ENCODE assay signal across 1 cellular context in the genomic region with DNA sequence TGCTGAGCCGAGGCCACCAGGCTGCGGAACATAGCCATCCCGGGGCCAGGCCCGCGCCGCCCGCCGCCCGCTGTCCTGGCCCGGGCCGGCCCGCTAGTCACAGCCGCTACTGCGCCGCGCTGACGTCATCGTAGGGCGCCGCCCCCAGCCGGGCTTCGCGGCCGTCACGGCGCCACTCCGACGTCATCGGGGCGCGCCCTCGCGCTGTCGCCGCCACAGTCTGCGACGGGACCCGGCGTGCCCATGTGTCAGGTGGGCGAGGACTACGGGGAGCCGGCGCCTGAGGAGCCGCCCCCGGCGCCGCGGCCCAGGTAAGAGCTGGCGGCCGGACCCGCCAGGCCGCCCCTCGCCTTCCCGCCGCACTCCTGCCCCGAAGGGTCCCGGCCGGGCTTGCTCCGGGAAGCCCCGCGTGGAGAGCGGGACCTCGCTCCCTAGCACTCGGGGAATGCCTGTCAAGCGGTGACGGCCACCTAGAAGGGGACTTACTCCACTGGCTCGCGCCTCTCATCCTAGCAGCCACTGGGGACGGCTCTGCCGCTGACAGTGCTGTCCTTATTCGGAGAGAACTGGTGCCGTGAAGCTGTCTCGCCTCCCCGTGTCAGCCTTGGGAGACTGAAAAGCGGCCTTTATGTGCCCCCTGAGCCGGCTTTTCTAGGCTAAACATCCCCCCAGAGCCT.
TF ChIP-seq lines count a peak whose summit lies in the region.

A gene (plus strand): TSS at position 216 of the 677 bp plus-strand sequence. CDS start 28 bp downstream, at position 244.
A gene with protein sequence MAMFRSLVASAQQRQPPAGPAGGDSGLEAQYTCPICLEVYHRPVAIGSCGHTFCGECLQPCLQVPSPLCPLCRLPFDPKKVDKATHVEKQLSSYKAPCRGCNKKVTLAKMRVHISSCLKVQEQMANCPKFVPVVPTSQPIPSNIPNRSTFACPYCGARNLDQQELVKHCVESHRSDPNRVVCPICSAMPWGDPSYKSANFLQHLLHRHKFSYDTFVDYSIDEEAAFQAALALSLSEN (minus strand): TSS at position 121 of the 677 bp plus-strand sequence. CDS start 83 bp downstream, at position 38.

TF ChIP-seq in HepG2, 621 proteins besides CTCF, POLR2A, EP300 and RAD21 (continued from another document and continues in another):
- TF ChIP-seq ELF4 (CRISPR knock-in tag; IDR thresholded peaks at IDR 0.05; ENCODE audit: borderline replicate concordance), result no peak
- TF ChIP-seq MXI1 (IDR thresholded peaks at IDR 0.05; ENCODE audit: borderline replicate concordance, low read depth, low read length), result peak; percentile 100
- TF ChIP-seq, protein P1, sequence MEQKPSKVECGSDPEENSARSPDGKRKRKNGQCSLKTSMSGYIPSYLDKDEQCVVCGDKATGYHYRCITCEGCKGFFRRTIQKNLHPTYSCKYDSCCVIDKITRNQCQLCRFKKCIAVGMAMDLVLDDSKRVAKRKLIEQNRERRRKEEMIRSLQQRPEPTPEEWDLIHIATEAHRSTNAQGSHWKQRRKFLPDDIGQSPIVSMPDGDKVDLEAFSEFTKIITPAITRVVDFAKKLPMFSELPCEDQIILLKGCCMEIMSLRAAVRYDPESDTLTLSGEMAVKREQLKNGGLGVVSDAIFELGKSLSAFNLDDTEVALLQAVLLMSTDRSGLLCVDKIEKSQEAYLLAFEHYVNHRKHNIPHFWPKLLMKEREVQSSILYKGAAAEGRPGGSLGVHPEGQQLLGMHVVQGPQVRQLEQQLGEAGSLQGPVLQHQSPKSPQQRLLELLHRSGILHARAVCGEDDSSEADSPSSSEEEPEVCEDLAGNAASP (CRISPR knock-in tag; IDR thresholded peaks at IDR 0.05; ENCODE audit: borderline replicate concordance), result no peak
- no peak for TF ChIP-seq ZBTB8A (CRISPR knock-in tag; IDR thresholded peaks at IDR 0.05; ENCODE audit: borderline replicate concordance, low read depth)
- TF ChIP-seq BORCS8-MEF2B (CRISPR knock-in tag; IDR thresholded peaks at IDR 0.05), result peak; percentile 76
- 0 out of 2 replicates have a peak, but pooled peaks have one; percentile 60 for TF ChIP-seq ZNF441 (CRISPR knock-in tag; IDR thresholded peaks at IDR 0.05; ENCODE audit: borderline replicate concordance)
- TF ChIP-seq, protein P2, sequence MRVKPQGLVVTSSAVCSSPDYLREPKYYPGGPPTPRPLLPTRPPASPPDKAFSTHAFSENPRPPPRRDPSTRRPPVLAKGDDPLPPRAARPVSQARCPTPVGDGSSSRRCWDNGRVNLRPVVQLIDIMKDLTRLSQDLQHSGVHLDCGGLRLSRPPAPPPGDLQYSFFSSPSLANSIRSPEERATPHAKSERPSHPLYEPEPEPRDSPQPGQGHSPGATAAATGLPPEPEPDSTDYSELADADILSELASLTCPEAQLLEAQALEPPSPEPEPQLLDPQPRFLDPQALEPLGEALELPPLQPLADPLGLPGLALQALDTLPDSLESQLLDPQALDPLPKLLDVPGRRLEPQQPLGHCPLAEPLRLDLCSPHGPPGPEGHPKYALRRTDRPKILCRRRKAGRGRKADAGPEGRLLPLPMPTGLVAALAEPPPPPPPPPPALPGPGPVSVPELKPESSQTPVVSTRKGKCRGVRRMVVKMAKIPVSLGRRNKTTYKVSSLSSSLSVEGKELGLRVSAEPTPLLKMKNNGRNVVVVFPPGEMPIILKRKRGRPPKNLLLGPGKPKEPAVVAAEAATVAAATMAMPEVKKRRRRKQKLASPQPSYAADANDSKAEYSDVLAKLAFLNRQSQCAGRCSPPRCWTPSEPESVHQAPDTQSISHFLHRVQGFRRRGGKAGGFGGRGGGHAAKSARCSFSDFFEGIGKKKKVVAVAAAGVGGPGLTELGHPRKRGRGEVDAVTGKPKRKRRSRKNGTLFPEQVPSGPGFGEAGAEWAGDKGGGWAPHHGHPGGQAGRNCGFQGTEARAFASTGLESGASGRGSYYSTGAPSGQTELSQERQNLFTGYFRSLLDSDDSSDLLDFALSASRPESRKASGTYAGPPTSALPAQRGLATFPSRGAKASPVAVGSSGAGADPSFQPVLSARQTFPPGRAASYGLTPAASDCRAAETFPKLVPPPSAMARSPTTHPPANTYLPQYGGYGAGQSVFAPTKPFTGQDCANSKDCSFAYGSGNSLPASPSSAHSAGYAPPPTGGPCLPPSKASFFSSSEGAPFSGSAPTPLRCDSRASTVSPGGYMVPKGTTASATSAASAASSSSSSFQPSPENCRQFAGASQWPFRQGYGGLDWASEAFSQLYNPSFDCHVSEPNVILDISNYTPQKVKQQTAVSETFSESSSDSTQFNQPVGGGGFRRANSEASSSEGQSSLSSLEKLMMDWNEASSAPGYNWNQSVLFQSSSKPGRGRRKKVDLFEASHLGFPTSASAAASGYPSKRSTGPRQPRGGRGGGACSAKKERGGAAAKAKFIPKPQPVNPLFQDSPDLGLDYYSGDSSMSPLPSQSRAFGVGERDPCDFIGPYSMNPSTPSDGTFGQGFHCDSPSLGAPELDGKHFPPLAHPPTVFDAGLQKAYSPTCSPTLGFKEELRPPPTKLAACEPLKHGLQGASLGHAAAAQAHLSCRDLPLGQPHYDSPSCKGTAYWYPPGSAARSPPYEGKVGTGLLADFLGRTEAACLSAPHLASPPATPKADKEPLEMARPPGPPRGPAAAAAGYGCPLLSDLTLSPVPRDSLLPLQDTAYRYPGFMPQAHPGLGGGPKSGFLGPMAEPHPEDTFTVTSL (CRISPR knock-in tag; IDR thresholded peaks at IDR 0.05; ENCODE audit: borderline replicate concordance), result no peak
- peak; percentile 57; the same call in 1 of the 2 replicates for TF ChIP-seq AHR (CRISPR knock-in tag; IDR thresholded peaks at IDR 0.05)
- TF ChIP-seq ZNF337 (CRISPR knock-in tag; IDR thresholded peaks at IDR 0.05; ENCODE audit: borderline replicate concordance, low read depth), result peak; percentile 84; the same call in 1 of the 2 replicates
- no peak for TF ChIP-seq JUNB (CRISPR knock-in tag; IDR thresholded peaks at IDR 0.05; ENCODE audit: borderline replicate concordance)
- TF ChIP-seq ZNF766 (CRISPR knock-in tag; IDR thresholded peaks at IDR 0.05; ENCODE audit: borderline replicate concordance), result peak; percentile 90
- no peak for TF ChIP-seq RBM39 (IDR thresholded peaks at IDR 0.05; ENCODE audit: low read depth, low read length, poor library complexity, severe bottlenecking)
- no peak for TF ChIP-seq HOXA9 (CRISPR knock-in tag; IDR thresholded peaks at IDR 0.05; ENCODE audit: borderline replicate concordance)
- TF ChIP-seq NBN (conservative IDR thresholded peaks at IDR 0.05), result no peak
- TF ChIP-seq KDM5A (IDR thresholded peaks at IDR 0.05; ENCODE audit: borderline replicate concordance, low read length), result peak; percentile 98
- TF ChIP-seq SATB2 (CRISPR knock-in tag; IDR thresholded peaks at IDR 0.05), result no peak
- TF ChIP-seq, protein P3, sequence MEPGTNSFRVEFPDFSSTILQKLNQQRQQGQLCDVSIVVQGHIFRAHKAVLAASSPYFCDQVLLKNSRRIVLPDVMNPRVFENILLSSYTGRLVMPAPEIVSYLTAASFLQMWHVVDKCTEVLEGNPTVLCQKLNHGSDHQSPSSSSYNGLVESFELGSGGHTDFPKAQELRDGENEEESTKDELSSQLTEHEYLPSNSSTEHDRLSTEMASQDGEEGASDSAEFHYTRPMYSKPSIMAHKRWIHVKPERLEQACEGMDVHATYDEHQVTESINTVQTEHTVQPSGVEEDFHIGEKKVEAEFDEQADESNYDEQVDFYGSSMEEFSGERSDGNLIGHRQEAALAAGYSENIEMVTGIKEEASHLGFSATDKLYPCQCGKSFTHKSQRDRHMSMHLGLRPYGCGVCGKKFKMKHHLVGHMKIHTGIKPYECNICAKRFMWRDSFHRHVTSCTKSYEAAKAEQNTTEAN (CRISPR knock-in tag; conservative IDR thresholded peaks at IDR 0.05), result peak; percentile 51; the same call in 1 of the 2 replicates
- TF ChIP-seq ZFP90 (CRISPR knock-in tag; IDR thresholded peaks at IDR 0.05; ENCODE audit: borderline replicate concordance), result peak; percentile 58; the same call in 1 of the 2 replicates
- TF ChIP-seq, protein P4, sequence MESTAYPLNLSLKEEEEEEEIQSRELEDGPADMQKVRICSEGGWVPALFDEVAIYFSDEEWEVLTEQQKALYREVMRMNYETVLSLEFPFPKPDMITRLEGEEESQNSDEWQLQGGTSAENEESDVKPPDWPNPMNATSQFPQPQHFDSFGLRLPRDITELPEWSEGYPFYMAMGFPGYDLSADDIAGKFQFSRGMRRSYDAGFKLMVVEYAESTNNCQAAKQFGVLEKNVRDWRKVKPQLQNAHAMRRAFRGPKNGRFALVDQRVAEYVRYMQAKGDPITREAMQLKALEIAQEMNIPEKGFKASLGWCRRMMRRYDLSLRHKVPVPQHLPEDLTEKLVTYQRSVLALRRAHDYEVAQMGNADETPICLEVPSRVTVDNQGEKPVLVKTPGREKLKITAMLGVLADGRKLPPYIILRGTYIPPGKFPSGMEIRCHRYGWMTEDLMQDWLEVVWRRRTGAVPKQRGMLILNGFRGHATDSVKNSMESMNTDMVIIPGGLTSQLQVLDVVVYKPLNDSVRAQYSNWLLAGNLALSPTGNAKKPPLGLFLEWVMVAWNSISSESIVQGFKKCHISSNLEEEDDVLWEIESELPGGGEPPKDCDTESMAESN (CRISPR knock-in tag; conservative IDR thresholded peaks at IDR 0.05), result peak; percentile 95
- TF ChIP-seq TRIM24 (CRISPR knock-in tag; IDR thresholded peaks at IDR 0.05), result no peak
- no peak; the same call in 1 of the 2 replicates for TF ChIP-seq THYN1 (CRISPR knock-in tag; IDR thresholded peaks at IDR 0.05; ENCODE audit: borderline replicate concordance, low read depth)
- TF ChIP-seq, protein P5, sequence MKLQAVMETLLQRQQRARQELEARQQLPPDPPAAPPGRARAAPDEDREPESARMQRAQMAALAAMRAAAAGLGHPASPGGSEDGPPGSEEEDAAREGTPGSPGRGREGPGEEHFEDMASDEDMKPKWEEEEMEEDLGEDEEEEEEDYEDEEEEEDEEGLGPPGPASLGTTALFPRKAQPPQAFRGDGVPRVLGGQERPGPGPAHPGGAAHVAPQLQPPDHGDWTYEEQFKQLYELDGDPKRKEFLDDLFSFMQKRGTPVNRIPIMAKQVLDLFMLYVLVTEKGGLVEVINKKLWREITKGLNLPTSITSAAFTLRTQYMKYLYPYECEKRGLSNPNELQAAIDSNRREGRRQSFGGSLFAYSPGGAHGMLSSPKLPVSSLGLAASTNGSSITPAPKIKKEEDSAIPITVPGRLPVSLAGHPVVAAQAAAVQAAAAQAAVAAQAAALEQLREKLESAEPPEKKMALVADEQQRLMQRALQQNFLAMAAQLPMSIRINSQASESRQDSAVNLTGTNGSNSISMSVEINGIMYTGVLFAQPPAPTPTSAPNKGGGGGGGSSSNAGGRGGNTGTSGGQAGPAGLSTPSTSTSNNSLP (IDR thresholded peaks at IDR 0.05; ENCODE audit: low read depth, low read length), result 0 out of 2 replicates have a peak, but pooled peaks have one; percentile 17
- no peak for TF ChIP-seq ZNF562 (CRISPR knock-in tag; IDR thresholded peaks at IDR 0.05; ENCODE audit: borderline replicate concordance)
- TF ChIP-seq HNRNPLL (IDR thresholded peaks at IDR 0.05; ENCODE audit: low read depth, low read length, poor library complexity, severe bottlenecking), result no peak
- TF ChIP-seq, protein P6, sequence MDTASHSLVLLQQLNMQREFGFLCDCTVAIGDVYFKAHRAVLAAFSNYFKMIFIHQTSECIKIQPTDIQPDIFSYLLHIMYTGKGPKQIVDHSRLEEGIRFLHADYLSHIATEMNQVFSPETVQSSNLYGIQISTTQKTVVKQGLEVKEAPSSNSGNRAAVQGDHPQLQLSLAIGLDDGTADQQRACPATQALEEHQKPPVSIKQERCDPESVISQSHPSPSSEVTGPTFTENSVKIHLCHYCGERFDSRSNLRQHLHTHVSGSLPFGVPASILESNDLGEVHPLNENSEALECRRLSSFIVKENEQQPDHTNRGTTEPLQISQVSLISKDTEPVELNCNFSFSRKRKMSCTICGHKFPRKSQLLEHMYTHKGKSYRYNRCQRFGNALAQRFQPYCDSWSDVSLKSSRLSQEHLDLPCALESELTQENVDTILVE (CRISPR knock-in tag; IDR thresholded peaks at IDR 0.05), result peak; percentile 80; the same call in 1 of the 2 replicates
- no peak for TF ChIP-seq ZNF3 (CRISPR knock-in tag; IDR thresholded peaks at IDR 0.05)
- TF ChIP-seq, protein P7, sequence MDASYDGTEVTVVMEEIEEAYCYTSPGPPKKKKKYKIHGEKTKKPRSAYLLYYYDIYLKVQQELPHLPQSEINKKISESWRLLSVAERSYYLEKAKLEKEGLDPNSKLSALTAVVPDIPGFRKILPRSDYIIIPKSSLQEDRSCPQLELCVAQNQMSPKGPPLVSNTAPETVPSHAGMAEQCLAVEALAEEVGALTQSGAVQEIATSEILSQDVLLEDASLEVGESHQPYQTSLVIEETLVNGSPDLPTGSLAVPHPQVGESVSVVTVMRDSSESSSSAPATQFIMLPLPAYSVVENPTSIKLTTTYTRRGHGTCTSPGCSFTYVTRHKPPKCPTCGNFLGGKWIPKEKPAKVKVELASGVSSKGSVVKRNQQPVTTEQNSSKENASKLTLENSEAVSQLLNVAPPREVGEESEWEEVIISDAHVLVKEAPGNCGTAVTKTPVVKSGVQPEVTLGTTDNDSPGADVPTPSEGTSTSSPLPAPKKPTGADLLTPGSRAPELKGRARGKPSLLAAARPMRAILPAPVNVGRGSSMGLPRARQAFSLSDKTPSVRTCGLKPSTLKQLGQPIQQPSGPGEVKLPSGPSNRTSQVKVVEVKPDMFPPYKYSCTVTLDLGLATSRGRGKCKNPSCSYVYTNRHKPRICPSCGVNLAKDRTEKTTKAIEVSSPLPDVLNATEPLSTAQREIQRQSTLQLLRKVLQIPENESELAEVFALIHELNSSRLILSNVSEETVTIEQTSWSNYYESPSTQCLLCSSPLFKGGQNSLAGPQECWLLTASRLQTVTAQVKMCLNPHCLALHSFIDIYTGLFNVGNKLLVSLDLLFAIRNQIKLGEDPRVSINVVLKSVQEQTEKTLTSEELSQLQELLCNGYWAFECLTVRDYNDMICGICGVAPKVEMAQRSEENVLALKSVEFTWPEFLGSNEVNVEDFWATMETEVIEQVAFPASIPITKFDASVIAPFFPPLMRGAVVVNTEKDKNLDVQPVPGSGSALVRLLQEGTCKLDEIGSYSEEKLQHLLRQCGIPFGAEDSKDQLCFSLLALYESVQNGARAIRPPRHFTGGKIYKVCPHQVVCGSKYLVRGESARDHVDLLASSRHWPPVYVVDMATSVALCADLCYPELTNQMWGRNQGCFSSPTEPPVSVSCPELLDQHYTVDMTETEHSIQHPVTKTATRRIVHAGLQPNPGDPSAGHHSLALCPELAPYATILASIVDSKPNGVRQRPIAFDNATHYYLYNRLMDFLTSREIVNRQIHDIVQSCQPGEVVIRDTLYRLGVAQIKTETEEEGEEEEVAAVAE (CRISPR knock-in tag; IDR thresholded peaks at IDR 0.05; ENCODE audit: borderline replicate concordance), result peak; percentile 57; the same call in 1 of the 2 replicates
- TF ChIP-seq HMGA1 (CRISPR knock-in tag; conservative IDR thresholded peaks at IDR 0.05), result no peak
- TF ChIP-seq ZNF577 (CRISPR knock-in tag; IDR thresholded peaks at IDR 0.05; ENCODE audit: borderline replicate concordance, low read depth), result no peak
- TF ChIP-seq RBAK (CRISPR knock-in tag; IDR thresholded peaks at IDR 0.05), result no peak
- TF ChIP-seq HCFC1 (IDR thresholded peaks at IDR 0.05; ENCODE audit: low read depth, low read length), result peak; percentile 86
- peak; percentile 72 for TF ChIP-seq PHF5A (CRISPR knock-in tag; IDR thresholded peaks at IDR 0.05; ENCODE audit: low read depth, unreplicated experiment)
- TF ChIP-seq MTA3 (CRISPR knock-in tag; IDR thresholded peaks at IDR 0.05), result no peak
